24 cellular contexts compared by ENCODE assay signal in the genomic region with DNA sequence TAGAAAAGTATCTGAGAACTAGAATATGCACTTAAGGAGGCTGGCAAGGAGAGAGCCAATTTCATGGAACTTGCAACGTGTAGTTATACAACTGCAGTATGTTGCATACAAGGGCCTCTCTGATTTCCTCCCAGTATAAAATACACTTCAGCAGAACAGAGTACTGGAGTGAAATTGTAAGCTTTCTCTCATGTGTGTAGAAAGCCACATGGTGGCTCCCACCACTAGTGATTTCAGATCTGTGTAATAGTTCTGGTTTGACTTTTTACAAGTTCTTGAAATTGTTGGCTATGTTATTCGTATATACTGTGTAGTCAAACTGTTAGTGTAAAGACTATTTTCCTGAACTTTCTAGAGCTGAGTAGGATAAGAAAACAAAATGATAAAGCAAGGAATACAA. TPM values are rescaled to one million over a fixed set of nuclear protein-coding genes. Genes with fewer than 3 reads are reported as not detected.
A peak's percentile ranks its signal among the peaks of the same experiment; 100 is the strongest.
DNase-seq lines count a peak whose midpoint lies in the region; ATAC-seq and TF ChIP-seq lines count a peak whose summit lies in the region.
"Had no signal": no experiment of that assay in that cellular context is flagged by ENCODE, and none has a peak within 500 bp of the region (broad histone marks: within the 10 kb centered on the region; RNA-seq: fewer than 3 reads in every experiment).

No MANE protein-coding gene starts in this region.

- no peak for TF ChIP-seq CTCF in SK-N-SH (IDR thresholded peaks at IDR 0.05)
- TF ChIP-seq CTCF in Peyer's patch (IDR thresholded peaks at IDR 0.05): no peak
- TF ChIP-seq CTCF in HFFc6 (IDR thresholded peaks at IDR 0.05): no peak

- no peak overlapping the region for H3K4me2 ChIP-seq in SK-N-SH

- no peaks in the 10 kb centered on the region for H3K9me2 ChIP-seq in SK-N-SH

- no peak for TF ChIP-seq POLR2A in Peyer's patch (IDR thresholded peaks at IDR 0.05)

- no peaks in the 10 kb centered on the region for H3F3A ChIP-seq in SK-N-SH (replicated peaks; ENCODE audit: insufficient read depth)

- no peaks in the 10 kb centered on the region for H4K20me1 ChIP-seq in SK-N-SH (ENCODE audit: insufficient read depth)

- H3K4me3 ChIP-seq in SK-N-SH (ENCODE audit: low read depth in 2 of 2, low read length in 1 of 2): no peak overlapping the region
- no peak overlapping the region for H3K4me3 ChIP-seq in Peyer's patch
- H3K4me3 ChIP-seq: right lobe of liver, SJCRH30, vagina had no signal

- H3K4me1 ChIP-seq in SK-N-SH (ENCODE audit: control insufficient read depth in 1 of 2, insufficient read depth in 2 of 2, low read depth in 1 of 2, low read length in 1 of 2) (no peaks in the 10 kb centered on the region), Peyer's patch (no peaks in the 10 kb centered on the region)
- H3K4me1 ChIP-seq: right lobe of liver, vagina had no signal

- H3K79me2 ChIP-seq in SK-N-SH (ENCODE audit: insufficient read depth): no peaks in the 10 kb centered on the region

- no peaks in the 10 kb centered on the region for H3K27me3 ChIP-seq in SK-N-SH (ENCODE audit: insufficient read depth)
- no peaks in the 10 kb centered on the region for H3K27me3 ChIP-seq in Peyer's patch
- H3K27me3 ChIP-seq: right lobe of liver, SJCRH30, vagina had no signal

- H3K9me3 Mint-ChIP-seq in HFFc6: no peaks in the 10 kb centered on the region
- H3K9me3 Mint-ChIP-seq: H9 had no signal

- no peaks in the 10 kb centered on the region for H3K9me3 ChIP-seq in SK-N-SH
- H3K9me3 ChIP-seq in Peyer's patch: no peaks in the 10 kb centered on the region
- H3K9me3 ChIP-seq: right lobe of liver, SJCRH30, vagina had no signal

- H3K36me3 ChIP-seq in SK-N-SH (replicated peaks in 1 of 2; ENCODE audit: control insufficient read depth in 1 of 2, insufficient read depth in 2 of 2, low read length in 1 of 2): no peaks in the 10 kb centered on the region
- no peaks in the 10 kb centered on the region for H3K36me3 ChIP-seq in Peyer's patch
- H3K36me3 ChIP-seq: right lobe of liver, SJCRH30, vagina had no signal

- H3K4me1 Mint-ChIP-seq in HFFc6 (ENCODE audit: low read depth): peaks cover 10% of the 10 kb centered on the region
- H3K4me1 Mint-ChIP-seq: CD4-positive, alpha-beta memory T cell had no signal

- no peaks in the 10 kb centered on the region for H3K27me3 Mint-ChIP-seq in HFFc6 (ENCODE audit: insufficient read depth)
- H3K27me3 Mint-ChIP-seq: CD4-positive, alpha-beta memory T cell had no signal

- TF ChIP-seq EP300 in SK-N-SH (IDR thresholded peaks at IDR 0.05; ENCODE audit: borderline replicate concordance in 1 of 2, low read depth in 1 of 2, low read length in 1 of 2): no peak

- H3K9ac ChIP-seq in SK-N-SH: no peak overlapping the region

- DNase-seq in SK-N-SH (no peak), NCI-H524 treated with DMSO at 0.1 percent for 48 hours (lab: John Stamatoyannopoulos, UW) (peak; percentile 29), Peyer's patch (no peak), HFFc6 (no peak)
- DNase-seq: activated CD4-positive, CD25-positive, alpha-beta regulatory T cell treated with anti-CD3 and anti-CD28 coated beads, Interleukin-2, amount 50 U/mL, for 72 hours; activated gamma-delta T cell; amygdala; CD4-positive, alpha-beta memory T cell; cerebellar nuclear complex; H9; left colon; NCI-H1048; NCI-H2227 treated with DMSO at 0.1 percent for 48 hours; occipital lobe; right lobe of liver; SJCRH30; T-helper 9 cell had no signal

- no peak for ATAC-seq in SK-N-SH treated with all-trans-retinoic acid at 6 μM for 48 hours
- peak; percentile 80 for ATAC-seq in HG02588 (IDR thresholded peaks at IDR 0.05; ENCODE audit: unreplicated experiment)
- ATAC-seq in HG03280 (IDR thresholded peaks at IDR 0.05; ENCODE audit: unreplicated experiment): no peak
- ATAC-seq in GM18520 (IDR thresholded peaks at IDR 0.05; ENCODE audit: unreplicated experiment): no peak
- ATAC-seq: left colon, right lobe of liver had no signal

- no peak overlapping the region for H2AFZ ChIP-seq in SK-N-SH (ENCODE audit: low read depth)

- POLR2A ChIA-PET in SK-N-SH (lab: Yijun Ruan, JAX): no interaction called here

- TF ChIP-seq RAD21 in SK-N-SH (IDR thresholded peaks at IDR 0.05; ENCODE audit: low read length): peak; percentile 50

- H3K4me3 Mint-ChIP-seq in HFFc6: no peak overlapping the region
- H3K4me3 Mint-ChIP-seq: CD4-positive, alpha-beta memory T cell; H9 had no signal

- no peak overlapping the region for H3K27ac Mint-ChIP-seq in HFFc6
- H3K27ac Mint-ChIP-seq: CD4-positive, alpha-beta memory T cell; H9 had no signal

- 42% methylated on average over 2 of the region's 2 CpGs for WGBS in SK-N-SH (ENCODE audit: low lambda C conversion rate)

- H3K27ac ChIP-seq in SK-N-SH (ENCODE audit: low read depth in 2 of 2, low read length in 1 of 2) (no peak overlapping the region), Peyer's patch (no peak overlapping the region)
- H3K27ac ChIP-seq: HL-60, right lobe of liver, SJCRH30, vagina had no signal

- H3K36me3 Mint-ChIP-seq in HFFc6 (ENCODE audit: low read depth): no peaks in the 10 kb centered on the region
- H3K36me3 Mint-ChIP-seq: CD4-positive, alpha-beta memory T cell had no signal

- CTCF ChIA-PET in SK-N-SH (lab: Yijun Ruan, JAX): interaction anchor here (0.6 to 1.5 kb wide), 6 partner anchors 13 to 657 kb away, joined by 3 to 4 read pairs (median 3); no protein-coding TSS in a partner anchor

TF ChIP-seq in SK-N-SH, 30 proteins besides CTCF, POLR2A, EP300 and RAD21 (continues in another document):
- no peak for TF ChIP-seq NRF1 (IDR thresholded peaks at IDR 0.05; ENCODE audit: low read depth, low read length)
- TF ChIP-seq ELF1 (IDR thresholded peaks at IDR 0.05): no peak
- TF ChIP-seq SMC3 (IDR thresholded peaks at IDR 0.05; ENCODE audit: low read depth, low read length): no peak
- no peak for TF ChIP-seq FOXM1 (IDR thresholded peaks at IDR 0.05; ENCODE audit: low read depth)
- TF ChIP-seq GABPA (IDR thresholded peaks at IDR 0.05; ENCODE audit: low read depth): no peak
- no peak for TF ChIP-seq GATA2 (CRISPR knock-in tag; IDR thresholded peaks at IDR 0.05)
- TF ChIP-seq MXI1 (IDR thresholded peaks at IDR 0.05; ENCODE audit: low read depth, low read length): no peak
- TF ChIP-seq, protein P1, sequence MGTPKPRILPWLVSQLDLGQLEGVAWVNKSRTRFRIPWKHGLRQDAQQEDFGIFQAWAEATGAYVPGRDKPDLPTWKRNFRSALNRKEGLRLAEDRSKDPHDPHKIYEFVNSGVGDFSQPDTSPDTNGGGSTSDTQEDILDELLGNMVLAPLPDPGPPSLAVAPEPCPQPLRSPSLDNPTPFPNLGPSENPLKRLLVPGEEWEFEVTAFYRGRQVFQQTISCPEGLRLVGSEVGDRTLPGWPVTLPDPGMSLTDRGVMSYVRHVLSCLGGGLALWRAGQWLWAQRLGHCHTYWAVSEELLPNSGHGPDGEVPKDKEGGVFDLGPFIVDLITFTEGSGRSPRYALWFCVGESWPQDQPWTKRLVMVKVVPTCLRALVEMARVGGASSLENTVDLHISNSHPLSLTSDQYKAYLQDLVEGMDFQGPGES (IDR thresholded peaks at IDR 0.05; ENCODE audit: low read depth, low read length): no peak
- TF ChIP-seq RXRA (IDR thresholded peaks at IDR 0.05; ENCODE audit: borderline replicate concordance, low read depth): no peak
- no peak for TF ChIP-seq EZH2phosphoT487 (IDR thresholded peaks at IDR 0.05; ENCODE audit: borderline replicate concordance, low read depth)
- TF ChIP-seq NFIC (IDR thresholded peaks at IDR 0.05; ENCODE audit: borderline replicate concordance): no peak
- TF ChIP-seq RFX5 (IDR thresholded peaks at IDR 0.05; ENCODE audit: low read length): no peak
- TF ChIP-seq RCOR1 (IDR thresholded peaks at IDR 0.05; ENCODE audit: low read length): no peak
- no peak for TF ChIP-seq TAF1 (IDR thresholded peaks at IDR 0.05; ENCODE audit: borderline replicate concordance, low read depth, low read length)
- TF ChIP-seq YY1 (IDR thresholded peaks at IDR 0.05; ENCODE audit: low read depth): no peak

TF ChIP-seq in SK-N-SH treated with all-trans-retinoic acid at 6 μM for 48 hours, 23 proteins besides CTCF, POLR2A, EP300 and RAD21 (continues in another document):
- TF ChIP-seq ZFP3 (CRISPR knock-in tag; IDR thresholded peaks at IDR 0.05): no peak
- no peak for TF ChIP-seq OSR1 (CRISPR knock-in tag; IDR thresholded peaks at IDR 0.05)
- no peak for TF ChIP-seq TOX (CRISPR knock-in tag; IDR thresholded peaks at IDR 0.05; ENCODE audit: borderline replicate concordance)
- TF ChIP-seq ISL1 (CRISPR knock-in tag; IDR thresholded peaks at IDR 0.05): no peak
- no peak for TF ChIP-seq ZNF565 (CRISPR knock-in tag; conservative IDR thresholded peaks at IDR 0.05; ENCODE audit: low read depth)
- TF ChIP-seq, protein P2, sequence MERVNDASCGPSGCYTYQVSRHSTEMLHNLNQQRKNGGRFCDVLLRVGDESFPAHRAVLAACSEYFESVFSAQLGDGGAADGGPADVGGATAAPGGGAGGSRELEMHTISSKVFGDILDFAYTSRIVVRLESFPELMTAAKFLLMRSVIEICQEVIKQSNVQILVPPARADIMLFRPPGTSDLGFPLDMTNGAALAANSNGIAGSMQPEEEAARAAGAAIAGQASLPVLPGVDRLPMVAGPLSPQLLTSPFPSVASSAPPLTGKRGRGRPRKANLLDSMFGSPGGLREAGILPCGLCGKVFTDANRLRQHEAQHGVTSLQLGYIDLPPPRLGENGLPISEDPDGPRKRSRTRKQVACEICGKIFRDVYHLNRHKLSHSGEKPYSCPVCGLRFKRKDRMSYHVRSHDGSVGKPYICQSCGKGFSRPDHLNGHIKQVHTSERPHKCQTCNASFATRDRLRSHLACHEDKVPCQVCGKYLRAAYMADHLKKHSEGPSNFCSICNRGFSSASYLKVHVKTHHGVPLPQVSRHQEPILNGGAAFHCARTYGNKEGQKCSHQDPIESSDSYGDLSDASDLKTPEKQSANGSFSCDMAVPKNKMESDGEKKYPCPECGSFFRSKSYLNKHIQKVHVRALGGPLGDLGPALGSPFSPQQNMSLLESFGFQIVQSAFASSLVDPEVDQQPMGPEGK (CRISPR knock-in tag; IDR thresholded peaks at IDR 0.05; ENCODE audit: borderline replicate concordance): no peak
- no peak for TF ChIP-seq ARNTL (CRISPR knock-in tag; IDR thresholded peaks at IDR 0.05; ENCODE audit: borderline replicate concordance, low read depth)
- TF ChIP-seq PPARA (CRISPR knock-in tag; IDR thresholded peaks at IDR 0.05; ENCODE audit: borderline replicate concordance): no peak
- no peak for TF ChIP-seq ZNF70 (CRISPR knock-in tag; IDR thresholded peaks at IDR 0.05)
- TF ChIP-seq ZC3H10 (CRISPR knock-in tag; IDR thresholded peaks at IDR 0.05): no peak
- no peak for TF ChIP-seq BACH2 (CRISPR knock-in tag; IDR thresholded peaks at IDR 0.05; ENCODE audit: borderline replicate concordance)

RNA-seq across cellular contexts. Expression of a gene that starts 16.4 kb away (rescaled TPM):
- polyA plus RNA-seq in SK-N-SH (2012; rRNA removed): not detected in 2 replicates
- polyA plus RNA-seq in SK-N-SH (2012; cell fraction: cytosol; rRNA removed): 0.21 and 0.26 TPM in 2 replicates
- polyA plus RNA-seq in SK-N-SH (2012; cell fraction: nucleus; rRNA removed): 0.01 and 0.04 TPM in 2 replicates
- 1 to 10 TPM; 6.6 to 9.9 (median 7.9) TPM for total RNA-seq in Peyer's patch
- under 1 TPM; 0.12 to 0.60 (median 0.34) TPM for total RNA-seq in HFFc6 (2021; fragmentation: NEBNext Ultra II Directional; extraction: Animal tissue kit (Norgen Biotek cat#: 25700))
- total RNA-seq: CD4-positive, alpha-beta memory T cell; H9; mononuclear cell had no signal
- polyA plus RNA-seq: CD4-positive, alpha-beta memory T cell had no signal

Comparison
In these comparisons a context has a peak if more than half of its experiments do, and no peak if none do; other contexts are left out.
1. RNA of a gene that starts 16.4 kb away (total RNA-seq): 6.6 to 9.9 TPM in Peyer's patch; 0.12 to 0.60 TPM in HFFc6; every median in the first group is over 4 times any median in the second.